22 cellular contexts compared by ENCODE assay signal in the genomic region with DNA sequence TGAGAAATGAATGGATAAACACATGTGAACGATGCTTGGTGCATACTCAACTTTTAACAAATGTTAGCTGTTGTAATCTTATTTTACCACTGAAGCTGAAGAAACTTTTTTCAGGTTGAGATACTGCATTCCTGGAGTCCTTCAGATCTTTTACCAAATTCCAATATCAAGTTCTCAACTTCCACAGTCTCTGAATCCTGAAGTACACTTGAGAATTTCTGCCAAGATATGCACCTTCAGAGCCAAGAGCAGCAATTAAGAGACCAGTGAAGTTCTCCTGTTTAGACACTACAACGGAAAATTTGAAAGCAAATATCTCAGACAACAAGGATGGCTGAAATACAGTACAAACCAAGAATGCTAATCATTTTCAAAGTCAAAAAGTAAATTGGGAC.
"Had no signal": no experiment of that assay in that cellular context is flagged by ENCODE, and none has a peak within 500 bp of the region (broad histone marks: within the 10 kb centered on the region; RNA-seq: fewer than 3 reads in every experiment).

No MANE protein-coding gene starts in this region.

- H3K27ac ChIP-seq: breast epithelium, SK-N-MC, WERI-Rb-1 had no signal

- H3K27me3 ChIP-seq: breast epithelium had no signal

- H3K36me3 ChIP-seq: breast epithelium, WERI-Rb-1 had no signal

- ATAC-seq: activated CD8-positive, alpha-beta T cell treated with anti-CD3 and anti-CD28 coated beads for 36 hours; activated T-cell treated with anti-CD3 and anti-CD28 coated beads, Interleukin-2, amount 50 U/mL, for 72 hours; Panc1; Right ventricle myocardium inferior; T-cell had no signal

- DNase-seq: activated CD4-positive, alpha-beta T cell treated with anti-CD3 and anti-CD28 coated beads for 4 hours; activated CD8-positive, alpha-beta memory T cell treated with anti-CD3 and anti-CD28 coated beads, Interleukin-2, amount 50 U/mL, for 4 hours; activated CD8-positive, alpha-beta T cell treated with anti-CD3 and anti-CD28 coated beads for 36 hours; activated gamma-delta T cell treated with Interleukin-2 at 50 U/mL for 16 hours; activated naive CD4-positive, alpha-beta T cell treated with anti-CD3 and anti-CD28 coated beads, Interleukin-2, amount 10 ng/mL, durations not matched to agents 7 days and 5 days; activated naive CD8-positive, alpha-beta T cell treated with anti-CD3 and anti-CD28 coated beads for 36 hours; activated T-cell treated with anti-CD3 and anti-CD28 coated beads, Interleukin-2, amount 50 U/mL, for 72 hours; caudate nucleus; NCI-H1092; NCI-H1417; NCI-H2029; NCI-H2107; NCI-H510A treated with DMSO at 0.1 percent for 48 hours; NK-92 treated with Interleukin-12 subunit alpha and Interleukin-12 subunit beta, amount 100 ng/mL, for 24 hours; RPMI8226; T-cell; T-helper 2 cell had no signal

- H3K4me3 ChIP-seq: breast epithelium, SK-N-MC had no signal

- H3K9me3 ChIP-seq: breast epithelium had no signal

- H3K4me1 ChIP-seq: breast epithelium had no signal
